In the genomic region with DNA sequence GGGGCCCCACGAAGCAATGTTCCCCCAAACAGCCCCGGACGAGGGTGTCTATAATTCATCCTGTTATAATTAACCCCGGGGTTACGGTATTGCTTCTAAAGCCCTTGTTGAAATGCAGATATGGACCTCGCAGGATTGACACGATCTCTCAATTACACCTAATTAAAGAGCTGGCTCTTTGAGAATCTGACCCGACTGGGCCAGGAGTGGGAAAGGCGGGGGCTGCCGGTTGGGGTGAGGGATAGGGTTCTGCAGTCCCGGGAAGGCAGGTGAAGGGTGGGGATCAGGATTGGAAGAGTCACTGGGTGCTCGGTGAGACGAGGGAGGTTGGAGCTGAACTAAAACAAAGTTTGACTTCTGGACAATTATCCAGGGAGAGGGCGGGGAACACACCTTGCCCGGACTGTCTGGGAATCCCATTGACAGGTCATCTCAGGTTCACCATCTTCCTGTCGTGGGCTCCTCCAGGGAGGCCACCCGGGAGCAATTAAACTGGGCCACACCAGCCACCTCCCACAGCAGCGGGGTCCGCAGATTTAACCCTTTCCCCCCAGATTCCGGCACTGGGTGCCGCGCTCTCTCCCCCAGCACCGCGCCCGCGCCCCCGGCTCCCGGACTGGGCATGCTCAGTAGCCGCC, we compare ENCODE assay signal across 8 cellular contexts. TPM values are rescaled to one million over a fixed set of nuclear protein-coding genes. Genes with fewer than 3 reads are reported as not detected.
DNase-seq lines count a peak whose midpoint lies in the region; ATAC-seq and TF ChIP-seq lines count a peak whose summit lies in the region.

No MANE protein-coding gene starts in this region.

- peak overlapping the region; percentile 83 for H2AFZ ChIP-seq in HCT116 (ENCODE audit: low read depth, low read length, poor library complexity, severe bottlenecking)

- H3K4me3 ChIP-seq in AG10803 (ENCODE audit: low read length) (peak overlapping the region; percentile 79), HCT116 (replicated peaks in 1 of 2; ENCODE audit: low read depth in 1 of 2, low read length in 2 of 2) (peak overlapping the region; percentile 49 to 61), iPS-18a (ENCODE audit: low read length) (peak overlapping the region; percentile 83), suprapubic skin (peak overlapping the region; percentile 60)

- RAD21 ChIA-PET in HCT116 (lab: Charles Lee; ENCODE audit: low non-redundant PET in 1 of 2, low total read pairs in 2 of 2, uncharacterized antibody in 2 of 2, unreplicated experiment in 2 of 2) = no interaction called here

- no peaks in the 10 kb centered on the region for H3K9me3 Mint-ChIP-seq in activated naive CD8-positive, alpha-beta T cell (ENCODE audit: low read depth)

- TF ChIP-seq EP300 in suprapubic skin (IDR thresholded peaks at IDR 0.05) = no peak

- DNase-seq in AG10803 (ENCODE audit: low read depth) (no peak), HCT116 (ENCODE audit: low read depth, low spot score) (no peak), suprapubic skin (ENCODE audit: low spot score in 2 of 2) (no peak)

- TF ChIP-seq CTCF in AG10803 (conservative IDR thresholded peaks at IDR 0.05; ENCODE audit: low read length) (no peak), HCT116 (IDR thresholded peaks at IDR 0.05 in 2 of 3, conservative IDR thresholded peaks at IDR 0.05 in 1 of 3; ENCODE audit: borderline replicate concordance in 1 of 3, insufficient read depth in 1 of 3, low read depth in 2 of 3, low read length in 2 of 3) (no peak), suprapubic skin (IDR thresholded peaks at IDR 0.05) (no peak)

- H3K4me1 Mint-ChIP-seq in activated naive CD8-positive, alpha-beta T cell (ENCODE audit: low read depth) = peaks cover 22% of the 10 kb centered on the region

- H4K20me1 ChIP-seq in HCT116 (ENCODE audit: insufficient read depth) = no peaks in the 10 kb centered on the region

- 2% methylated on average over 28 of the region's 29 CpGs for WGBS in suprapubic skin

- peak overlapping the region; percentile 46; the same call in 1 of the 2 replicates for H3K9ac ChIP-seq in HCT116 (ENCODE audit: low read length)
- no peak overlapping the region for H3K9ac ChIP-seq in iPS-18a (ENCODE audit: low read length)

- peak overlapping the region; percentile 76 for H3K4me2 ChIP-seq in HCT116 (ENCODE audit: low read length)

- H3K27me3 ChIP-seq in HCT116 (ENCODE audit: insufficient read depth, low read length) = no peaks in the 10 kb centered on the region
- peaks cover 80% of the 10 kb centered on the region for H3K27me3 ChIP-seq in iPS-18a (ENCODE audit: control insufficient read depth, insufficient read depth, low read length)
- H3K27me3 ChIP-seq in suprapubic skin = peaks cover 78% of the 10 kb centered on the region

- no peaks in the 10 kb centered on the region for H3K9me2 ChIP-seq in HCT116 (ENCODE audit: insufficient read depth)

- peaks cover 0 to 5% of the 10 kb centered on the region in 2 experiments; a peak in 1 of 4 replicates for H3K4me1 ChIP-seq in HCT116 (ENCODE audit: control insufficient read depth in 1 of 2, insufficient read depth in 2 of 2, low read length in 2 of 2)
- H3K4me1 ChIP-seq in iPS-18a (ENCODE audit: control insufficient read depth, low read depth, low read length) = peaks cover 15% of the 10 kb centered on the region
- H3K4me1 ChIP-seq in suprapubic skin = peaks cover 21% of the 10 kb centered on the region

- H3K36me3 Mint-ChIP-seq in activated naive CD8-positive, alpha-beta T cell = no peaks in the 10 kb centered on the region

- peak overlapping the region; percentile 90 for H3K4me3 Mint-ChIP-seq in activated naive CD8-positive, alpha-beta T cell

- TF ChIP-seq RAD21 in HCT116 (IDR thresholded peaks at IDR 0.05; ENCODE audit: low read depth) = no peak

- H3K36me3 ChIP-seq in HCT116 (ENCODE audit: control insufficient read depth in 1 of 2, insufficient read depth in 2 of 2, low read length in 2 of 2) (no peaks in the 10 kb centered on the region), iPS-18a (ENCODE audit: control insufficient read depth, low read depth, low read length) (no peaks in the 10 kb centered on the region), suprapubic skin (no peaks in the 10 kb centered on the region)

- no peak overlapping the region for H3K27ac Mint-ChIP-seq in activated naive CD8-positive, alpha-beta T cell

- BruUV-seq in HCT116 (replicated peaks; lab: Mats Ljungman, UMichigan) = no TSS peak

- no peaks in the 10 kb centered on the region for H3K79me2 ChIP-seq in HCT116 (ENCODE audit: insufficient read depth, low read length)

- peak; percentile 70 for ATAC-seq in HCT116
- no peak for ATAC-seq in HG03045 (IDR thresholded peaks at IDR 0.05; ENCODE audit: unreplicated experiment)
- ATAC-seq in GM21825 (IDR thresholded peaks at IDR 0.05; ENCODE audit: unreplicated experiment) = no peak
- ATAC-seq in HG02571 (IDR thresholded peaks at IDR 0.05; ENCODE audit: unreplicated experiment) = no peak

- peaks cover 56% of the 10 kb centered on the region for H3K27me3 Mint-ChIP-seq in activated naive CD8-positive, alpha-beta T cell

- H3K27ac ChIP-seq in HCT116 (ENCODE audit: low read depth, low read length) (no peak overlapping the region), iPS-18a (ENCODE audit: low read length) (no peak overlapping the region), suprapubic skin (no peak overlapping the region)

- H3K9me3 ChIP-seq in HCT116 (ENCODE audit: control insufficient read depth in 1 of 2, insufficient read depth in 1 of 2, low read depth in 1 of 2, low read length in 2 of 2) (no peaks in the 10 kb centered on the region), iPS-18a (ENCODE audit: control insufficient read depth, low read depth, low read length) (no peaks in the 10 kb centered on the region), suprapubic skin (no peaks in the 10 kb centered on the region)

- CTCF ChIA-PET in HCT116 (lab: Charles Lee) = interaction anchor here (1.0 kb wide), 1 partner anchor 12 kb away, joined by 3 read pairs; no protein-coding TSS in a partner anchor

- intact Hi-C loops in HCT116 (cut with micrococcal nuclease) = no loop called here

- POLR2A ChIA-PET in HCT116 (lab: Charles Lee) = no interaction called here

- TF ChIP-seq POLR2A in HCT116 (IDR thresholded peaks at IDR 0.05; ENCODE audit: borderline replicate concordance, extremely low read depth, insufficient read depth, insufficient read length) = no peak
- no peak for TF ChIP-seq POLR2A in suprapubic skin (IDR thresholded peaks at IDR 0.05)

TF ChIP-seq in HCT116, 20 proteins besides CTCF, POLR2A, EP300 and RAD21 (continues in another document):
- TF ChIP-seq, protein P1, sequence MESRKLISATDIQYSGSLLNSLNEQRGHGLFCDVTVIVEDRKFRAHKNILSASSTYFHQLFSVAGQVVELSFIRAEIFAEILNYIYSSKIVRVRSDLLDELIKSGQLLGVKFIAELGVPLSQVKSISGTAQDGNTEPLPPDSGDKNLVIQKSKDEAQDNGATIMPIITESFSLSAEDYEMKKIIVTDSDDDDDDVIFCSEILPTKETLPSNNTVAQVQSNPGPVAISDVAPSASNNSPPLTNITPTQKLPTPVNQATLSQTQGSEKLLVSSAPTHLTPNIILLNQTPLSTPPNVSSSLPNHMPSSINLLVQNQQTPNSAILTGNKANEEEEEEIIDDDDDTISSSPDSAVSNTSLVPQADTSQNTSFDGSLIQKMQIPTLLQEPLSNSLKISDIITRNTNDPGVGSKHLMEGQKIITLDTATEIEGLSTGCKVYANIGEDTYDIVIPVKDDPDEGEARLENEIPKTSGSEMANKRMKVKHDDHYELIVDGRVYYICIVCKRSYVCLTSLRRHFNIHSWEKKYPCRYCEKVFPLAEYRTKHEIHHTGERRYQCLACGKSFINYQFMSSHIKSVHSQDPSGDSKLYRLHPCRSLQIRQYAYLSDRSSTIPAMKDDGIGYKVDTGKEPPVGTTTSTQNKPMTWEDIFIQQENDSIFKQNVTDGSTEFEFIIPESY (IDR thresholded peaks at IDR 0.05; ENCODE audit: extremely low read depth, insufficient replicate concordance, low read length) = no peak
- TF ChIP-seq ELF1 (IDR thresholded peaks at IDR 0.05; ENCODE audit: borderline replicate concordance, low read depth) (no peak), SP1 (IDR thresholded peaks at IDR 0.05; ENCODE audit: low read depth) (no peak), ZNF274 (IDR thresholded peaks at IDR 0.05; ENCODE audit: low read depth, low read length) (no peak), EGR1 (IDR thresholded peaks at IDR 0.05; ENCODE audit: low read depth) (no peak), FOSL1 (IDR thresholded peaks at IDR 0.05; ENCODE audit: low read depth) (no peak), SIN3A (IDR thresholded peaks at IDR 0.05; ENCODE audit: low read depth) (no peak), ZFX (IDR thresholded peaks at IDR 0.05) (no peak), SRF (IDR thresholded peaks at IDR 0.05; ENCODE audit: low read depth) (no peak), POLR2AphosphoS5 (IDR thresholded peaks at IDR 0.05; ENCODE audit: low read depth, low read length) (no peak), CEBPB (IDR thresholded peaks at IDR 0.05; ENCODE audit: low read depth) (no peak), EZH2phosphoT487 (IDR thresholded peaks at IDR 0.05; ENCODE audit: borderline replicate concordance) (no peak), YY1 (IDR thresholded peaks at IDR 0.05; ENCODE audit: extremely low read depth, insufficient replicate concordance, low read depth, low read length) (no peak), JUND (IDR thresholded peaks at IDR 0.05) (no peak)
- TF ChIP-seq, protein P2, sequence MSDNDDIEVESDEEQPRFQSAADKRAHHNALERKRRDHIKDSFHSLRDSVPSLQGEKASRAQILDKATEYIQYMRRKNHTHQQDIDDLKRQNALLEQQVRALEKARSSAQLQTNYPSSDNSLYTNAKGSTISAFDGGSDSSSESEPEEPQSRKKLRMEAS (IDR thresholded peaks at IDR 0.05) = no peak
- TF ChIP-seq, protein P3, sequence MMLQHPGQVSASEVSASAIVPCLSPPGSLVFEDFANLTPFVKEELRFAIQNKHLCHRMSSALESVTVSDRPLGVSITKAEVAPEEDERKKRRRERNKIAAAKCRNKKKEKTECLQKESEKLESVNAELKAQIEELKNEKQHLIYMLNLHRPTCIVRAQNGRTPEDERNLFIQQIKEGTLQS (IDR thresholded peaks at IDR 0.05) = no peak

RNA-seq across cellular contexts. Expression of gene ELMOD1, which starts 0.4 kb away (rescaled TPM):
- total RNA-seq in HCT116 (2021; ENCODE audit: unreplicated experiment) (2.9 TPM), suprapubic skin (10 to 100 TPM; 14.6 to 66.0 (median 41.3) TPM)
- 1.4 and 2.1 TPM in 2 replicates for polyA plus RNA-seq in HCT116 (2012)

RNA-seq across cellular contexts. Expression of gene ALKBH8, which starts 25.0 kb away (rescaled TPM):
- total RNA-seq in HCT116 (2021; ENCODE audit: unreplicated experiment) (11.6 TPM), suprapubic skin (1 to 10 TPM; 2.0 to 6.8 (median 5.6) TPM)
- polyA plus RNA-seq in HCT116 (2012) = 3.8 and 6.1 TPM in 2 replicates
